Comparison of ENCODE assay signal across 9 cellular contexts in genomic region chr13:48783181-48783630, GRCh38.
DNase-seq lines count a peak whose midpoint lies in the region; ATAC-seq, FAIRE-seq and TF ChIP-seq lines count a peak whose summit lies in the region.
"Had no signal": no experiment of that assay in that cellular context is flagged by ENCODE, and none has a peak within 500 bp of the region (broad histone marks: within the 10 kb centered on the region; RNA-seq: fewer than 3 reads in every experiment).

No MANE protein-coding gene starts in this region.

- H3K4me1 ChIP-seq in mucosa of descending colon (ENCODE audit: low read depth), result no peaks in the 10 kb centered on the region

- H3K4me3 Mint-ChIP-seq in immature natural killer cell, result no peak overlapping the region
- H3K4me3 Mint-ChIP-seq: brain had no signal

- peak; percentile 88 for DNase-seq in BJ (ENCODE audit: low read depth)
- DNase-seq in NB4 (ENCODE audit: low read depth), result peak; percentile 96
- DNase-seq in bronchial epithelial cell (ENCODE audit: low read depth), result peak; percentile 70
- peak; percentile 50 to 76 (median 58) for DNase-seq in mucosa of descending colon
- DNase-seq in activated naive CD4-positive, alpha-beta T cell treated with Interleukin-2 at 50 U/mL for 16 hours, result no peak
- DNase-seq in cerebellar nuclear complex (lab: John Stamatoyannopoulos, UW), result no peak
- no peak for DNase-seq in immature natural killer cell

- no peak overlapping the region for H3K27ac Mint-ChIP-seq in immature natural killer cell
- H3K27ac Mint-ChIP-seq: brain had no signal

- peak; percentile 17 for TF ChIP-seq POLR2A in NB4 (IDR thresholded peaks at IDR 0.05; ENCODE audit: extremely low read depth, insufficient read length)

- H3K36me3 Mint-ChIP-seq in immature natural killer cell, result no peaks in the 10 kb centered on the region
- H3K36me3 Mint-ChIP-seq: brain had no signal

- POLR2A ChIA-PET in BJ (lab: Charles Lee), result interaction anchor here (0.5 kb wide), 1 partner anchor 193 kb away, joined by 3 read pairs; no protein-coding TSS in a partner anchor

- H3K9me3 Mint-ChIP-seq in immature natural killer cell, result peaks cover 7 to 26% (median 16%) of the 10 kb centered on the region in 6 donors

- ATAC-seq in mucosa of descending colon (peak; percentile 88), HG03342 (IDR thresholded peaks at IDR 0.05; ENCODE audit: unreplicated experiment) (no peak)

- TF ChIP-seq CTCF in BJ (IDR thresholded peaks at IDR 0.05; ENCODE audit: insufficient read depth, low read depth, low read length) (no peak), NB4 (IDR thresholded peaks at IDR 0.05; ENCODE audit: low read depth, low read length) (peak; percentile 12), bronchial epithelial cell (IDR thresholded peaks at IDR 0.05; ENCODE audit: insufficient read depth, low read length, severe bottlenecking) (no peak), mucosa of descending colon (IDR thresholded peaks at IDR 0.05) (no peak)

- peak; percentile 72 for FAIRE-seq in bronchial epithelial cell (lab: Jason Lieb, UNC)

- H3K9me3 ChIP-seq in mucosa of descending colon, result peaks cover 20% of the 10 kb centered on the region

- H3K4me1 Mint-ChIP-seq in immature natural killer cell, result no peaks in the 10 kb centered on the region
- H3K4me1 Mint-ChIP-seq: brain had no signal

- H3K27me3 ChIP-seq in BJ (ENCODE audit: control insufficient read depth, insufficient read depth, low read length) (no peaks in the 10 kb centered on the region), bronchial epithelial cell (ENCODE audit: control insufficient read depth, insufficient read depth, low read length) (no peaks in the 10 kb centered on the region)

- CTCF ChIA-PET in BJ (lab: Yijun Ruan, JAX), result interaction anchor here (1.2 to 2.1 kb wide), 2 partner anchors 9 to 14 kb away, joined by 3 to 10 read pairs; no protein-coding TSS in a partner anchor

- no peak overlapping the region for H3K4me3 ChIP-seq in BJ (ENCODE audit: low read depth, low read length)
- H3K4me3 ChIP-seq in NB4 (ENCODE audit: low read depth, low read length), result no peak overlapping the region
- no peak overlapping the region for H3K4me3 ChIP-seq in bronchial epithelial cell (ENCODE audit: low read depth, low read length)
- H3K4me3 ChIP-seq in mucosa of descending colon, result no peak overlapping the region

- H3K36me3 ChIP-seq in BJ (ENCODE audit: control insufficient read depth, insufficient read depth, low read length), result no peaks in the 10 kb centered on the region
- no peaks in the 10 kb centered on the region for H3K36me3 ChIP-seq in bronchial epithelial cell (ENCODE audit: control insufficient read depth, insufficient read depth, low read length)
- H3K36me3 ChIP-seq in mucosa of descending colon (ENCODE audit: low read depth), result no peaks in the 10 kb centered on the region

- H3K27me3 Mint-ChIP-seq in immature natural killer cell (ENCODE audit: low read depth in 3 of 3), result peaks cover 4 to 9% (median 6%) of the 10 kb centered on the region in 3 donors
- H3K27me3 Mint-ChIP-seq: brain had no signal

- intact Hi-C loops in mucosa of descending colon (cut with DNase I, micrococcal nuclease), result no loop called here

Comparison
In these comparisons a context has a peak if more than half of its experiments do, and no peak if none do; other contexts are left out.
1. DNase-seq: peak in BJ (single experiment), NB4 (single experiment), bronchial epithelial cell (single experiment) and mucosa of descending colon (3 of 3); none in activated naive CD4-positive, alpha-beta T cell treated with Interleukin-2 at 50 U/mL for 16 hours (single experiment), cerebellar nuclear complex (0 of 2) and immature natural killer cell (0 of 3).